ENCODE assay signal across 8 cellular contexts in genomic region chr16:48383877-48384304, GRCh38. TPM values are rescaled to one million over a fixed set of nuclear protein-coding genes. Genes with fewer than 3 reads are reported as not detected.
DNase-seq lines count a peak whose midpoint lies in the region; ATAC-seq and TF ChIP-seq lines count a peak whose summit lies in the region.

No MANE protein-coding gene starts in this region.

- H3K4me1 ChIP-seq in BLaER1 (peaks cover 45% of the 10 kb centered on the region), foreskin keratinocyte (peaks cover 20% of the 10 kb centered on the region), trophoblast cell (ENCODE audit: control insufficient read depth in 1 of 2, insufficient read depth in 2 of 2, low read length in 2 of 2) (no peaks in the 10 kb centered on the region)

- H2BK12ac ChIP-seq in trophoblast cell (ENCODE audit: low read length) = no peak overlapping the region

- peak overlapping the region; percentile 98 for H4K8ac ChIP-seq in trophoblast cell (ENCODE audit: low read depth, low read length)

- H3K27ac Mint-ChIP-seq in HFFc6 = peak overlapping the region; percentile 91
- H3K27ac Mint-ChIP-seq in activated B cell treated with CpG ODN at 0.5 μM for 24 hours = peak overlapping the region; percentile 88

- no peak for ATAC-seq in activated B cell treated with CpG ODN at 0.5 μM for 24 hours (ENCODE audit: low read depth)
- ATAC-seq in foreskin keratinocyte = no peak
- no peak for ATAC-seq in HG02973 (IDR thresholded peaks at IDR 0.05; ENCODE audit: unreplicated experiment)

- H3K4me2 ChIP-seq in BLaER1 (peak overlapping the region; percentile 78), trophoblast cell (ENCODE audit: low read length) (peak overlapping the region; percentile 68)

- intact Hi-C loops in activated B cell treated with CpG ODN at 0.5 μM for 24 hours (cut with micrococcal nuclease) = loop anchor here (1.0 kb wide), 1 partner anchor 9 kb away; no protein-coding TSS in a partner anchor

- POLR2A ChIA-PET in activated B cell treated with CpG ODN at 0.5 μM for 24 hours (lab: Charles Lee) = interaction anchor here (0.8 to 4.4 kb wide), 7 partner anchors 15 to 228 kb away, joined by 3 to 49 read pairs (median 4); partner anchors contain the start of gene N4BP1

- H3K9me3 ChIP-seq in BLaER1 = peaks cover 10% of the 10 kb centered on the region
- no peaks in the 10 kb centered on the region for H3K9me3 ChIP-seq in trophoblast cell (ENCODE audit: insufficient read depth, low read depth, low read length)

- H3K18ac ChIP-seq in trophoblast cell (ENCODE audit: low read length) = no peak overlapping the region

- H3K14ac ChIP-seq in trophoblast cell (ENCODE audit: low read length) = peak overlapping the region; percentile 97

- H3K27me3 Mint-ChIP-seq in HFFc6 (ENCODE audit: insufficient read depth) (peaks cover 3% of the 10 kb centered on the region), activated B cell treated with CpG ODN at 0.5 μM for 24 hours (no peaks in the 10 kb centered on the region)

- TF ChIP-seq CTCF in HFFc6 (IDR thresholded peaks at IDR 0.05) (no peak), activated B cell treated with CpG ODN at 0.5 μM for 24 hours (IDR thresholded peaks at IDR 0.05) (no peak), foreskin keratinocyte (conservative IDR thresholded peaks at IDR 0.05) (no peak)

- H4K91ac ChIP-seq in trophoblast cell (ENCODE audit: low read depth, low read length) = peak overlapping the region; percentile 98

- peaks cover 55% of the 10 kb centered on the region for H4K20me1 ChIP-seq in BLaER1

- peak overlapping the region; percentile 87 for H2AK5ac ChIP-seq in trophoblast cell (ENCODE audit: low read length)

- H3K9ac ChIP-seq in BLaER1 (peak overlapping the region; percentile 100), trophoblast cell (ENCODE audit: low read length) (peak overlapping the region; percentile 96)

- H2BK5ac ChIP-seq in trophoblast cell (ENCODE audit: low read depth, low read length, poor library complexity) = peak overlapping the region; percentile 96

- peaks cover 32% of the 10 kb centered on the region for H3K79me2 ChIP-seq in trophoblast cell (ENCODE audit: control insufficient read depth, insufficient read depth, low read length, poor library complexity)

- H3K4me3 ChIP-seq in BLaER1 (peak overlapping the region; percentile 95), trophoblast cell (ENCODE audit: low read depth, low read length) (peak overlapping the region; percentile 96)

- peak overlapping the region; percentile 97 for H4K12ac ChIP-seq in trophoblast cell (ENCODE audit: low read depth, low read length)

- H3K27ac ChIP-seq in BLaER1 = peak overlapping the region; percentile 100
- H3K27ac ChIP-seq in foreskin keratinocyte = peak overlapping the region; percentile 90
- H3K27ac ChIP-seq in trophoblast cell (ENCODE audit: low read depth, low read length) = peak overlapping the region; percentile 100

- CTCF ChIA-PET in activated B cell treated with CpG ODN at 0.5 μM for 24 hours (lab: Charles Lee) = interaction anchor here (1.0 to 1.2 kb wide), 2 partner anchors 28 to 239 kb away, joined by 3 to 5 read pairs; no protein-coding TSS in a partner anchor

- H3K4ac ChIP-seq in trophoblast cell (ENCODE audit: low read depth, low read length) = peak overlapping the region; percentile 35

- H3K4me1 Mint-ChIP-seq in HFFc6 (ENCODE audit: low read depth) = peaks cover 39% of the 10 kb centered on the region
- peaks cover 48% of the 10 kb centered on the region for H3K4me1 Mint-ChIP-seq in activated B cell treated with CpG ODN at 0.5 μM for 24 hours

- no peak overlapping the region for H3K23ac ChIP-seq in trophoblast cell (ENCODE audit: low read length)

- no peaks in the 10 kb centered on the region for H3K27me3 ChIP-seq in BLaER1
- no peaks in the 10 kb centered on the region for H3K27me3 ChIP-seq in foreskin keratinocyte
- H3K27me3 ChIP-seq in trophoblast cell (ENCODE audit: insufficient read depth, low read length) = no peaks in the 10 kb centered on the region

- H3K36me3 ChIP-seq in BLaER1 (peaks cover 10% of the 10 kb centered on the region; the same call in 1 of the 2 replicates), trophoblast cell (ENCODE audit: control insufficient read depth in 1 of 2, insufficient read depth in 2 of 2, low read length in 2 of 2) (no peaks in the 10 kb centered on the region)

- H3K9me3 Mint-ChIP-seq in HFFc6 (no peaks in the 10 kb centered on the region), activated B cell treated with CpG ODN at 0.5 μM for 24 hours (no peaks in the 10 kb centered on the region)

- DNase-seq in HFFc6 (peak; percentile 38), activated B cell treated with CpG ODN at 0.5 μM for 24 hours (no peak), foreskin keratinocyte (peak in 1 of 2 donors; percentile 35), trophoblast cell (peak; percentile 54 to 77), putamen (ENCODE audit: low spot score) (no peak), SIG-M5 (lab: John Stamatoyannopoulos, UW) (no peak)

- H2BK120ac ChIP-seq in trophoblast cell (ENCODE audit: insufficient read depth, low read length, poor library complexity) = peak overlapping the region; percentile 93

- WGBS in trophoblast cell (ENCODE audit: extremely low coverage, insufficient coverage, insufficient read length) = no CpG with 5 or more reads among the region's 6 CpGs

- peak overlapping the region; percentile 68 for H2AFZ ChIP-seq in trophoblast cell (ENCODE audit: insufficient read depth, low read length, poor library complexity)

- peaks cover 17% of the 10 kb centered on the region for H3K79me1 ChIP-seq in trophoblast cell (ENCODE audit: low read length)

- H3K36me3 Mint-ChIP-seq in HFFc6 (ENCODE audit: low read depth) (no peaks in the 10 kb centered on the region), activated B cell treated with CpG ODN at 0.5 μM for 24 hours (ENCODE audit: low read depth) (peaks cover 6% of the 10 kb centered on the region)

- H3K4me3 Mint-ChIP-seq in HFFc6 = peak overlapping the region; percentile 95
- peak overlapping the region; percentile 93 for H3K4me3 Mint-ChIP-seq in activated B cell treated with CpG ODN at 0.5 μM for 24 hours

RNA-seq across cellular contexts. Expression of gene SIAH1, which starts 1.3 kb away (rescaled TPM):
- 10 to 100 TPM in 4 of 6 experiments, 1 to 10 TPM in 2; 8.8 to 11.9 (median 10.2) TPM for total RNA-seq in HFFc6 (2021; fragmentation: NEBNext Ultra II Directional; extraction: Animal tissue kit (Norgen Biotek cat#: 25700))
- total RNA-seq in activated B cell treated with CpG ODN at 0.5 μM for 24 hours (26.9 and 31.5 TPM in 2 replicates), foreskin keratinocyte (16.8 and 18.4 TPM in 2 replicates)
- polyA plus RNA-seq in foreskin keratinocyte = 8.6 and 9.0 TPM in 2 replicates
- 76.1 and 80.1 TPM in 2 replicates for polyA plus RNA-seq in trophoblast cell (2013)

Comparison
In these comparisons a context has a peak if more than half of its experiments do, and no peak if none do; other contexts are left out.
1. DNase-seq: peak in HFFc6 (single experiment) and trophoblast cell (2 of 2); none in activated B cell treated with CpG ODN at 0.5 μM for 24 hours (single experiment), putamen (single experiment) and SIG-M5 (single experiment).
2. Peak in every context shown above with its lines, with median percentiles within 50 percentile points of each other: H3K27ac ChIP-seq.